Comparison of ENCODE assay signal across 21 cellular contexts in the genomic region with DNA sequence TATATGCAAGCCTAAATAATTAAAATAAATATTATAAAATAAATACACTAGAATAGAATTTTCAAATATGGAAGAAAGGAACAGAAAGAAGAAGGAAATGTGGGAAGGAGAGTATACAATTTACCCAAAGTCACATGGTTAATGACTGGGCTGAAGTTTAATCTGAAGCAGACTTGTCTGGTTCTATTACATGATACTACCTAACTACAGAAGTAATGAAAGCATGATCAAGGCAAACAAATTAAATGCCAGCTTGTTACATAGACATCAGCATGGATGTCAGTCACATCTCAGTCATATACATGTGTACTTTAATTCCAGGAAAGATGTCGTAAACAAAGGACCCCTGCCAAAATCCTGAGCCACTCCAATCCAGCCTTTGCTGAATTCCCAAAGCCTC.
"Had no signal": no experiment of that assay in that cellular context is flagged by ENCODE, and none has a peak within 500 bp of the region (broad histone marks: within the 10 kb centered on the region; RNA-seq: fewer than 3 reads in every experiment).

No MANE protein-coding gene starts in this region.

- H3K27ac ChIP-seq: epithelial cell of prostate, heart left ventricle, thoracic aorta, vagina, VCaP had no signal

- ATAC-seq: activated CD4-positive, CD25-positive, alpha-beta regulatory T cell treated with anti-CD3 and anti-CD28 coated beads, Interleukin-2, amount 50 U/mL, for 24 hours; activated T-cell treated with anti-CD3 and anti-CD28 coated beads, Interleukin-2, amount 50 U/mL, for 72 hours; heart left ventricle; naive thymus-derived CD8-positive, alpha-beta T cell had no signal

- FAIRE-seq: bronchial epithelial cell, keratinocyte had no signal

- H3K27me3 ChIP-seq: heart left ventricle, vagina had no signal

- H3K4me3 ChIP-seq: heart left ventricle, thoracic aorta, vagina had no signal

- DNase-seq: activated CD4-positive, alpha-beta memory T cell treated with anti-CD3 and anti-CD28 coated beads, Interleukin-2, amount 10 ng/mL, durations not matched to agents 7 days and 5 days; activated CD4-positive, alpha-beta T cell treated with anti-CD3 and anti-CD28 coated beads, Interleukin-2, amount 10 ng/mL, durations not matched to agents 24 days and 14 days; activated effector memory CD4-positive, alpha-beta T cell treated with Interleukin-2 at 50 U/mL for 16 hours; activated naive CD4-positive, alpha-beta T cell treated with anti-CD3 and anti-CD28 coated beads for 36 hours; activated naive CD8-positive, alpha-beta T cell treated with anti-CD3 and anti-CD28 coated beads, Interleukin-2, amount 10 ng/mL, durations not matched to agents 7 days and 5 days; activated T-cell treated with anti-CD3 and anti-CD28 coated beads, Interleukin-2, amount 50 U/mL, for 72 hours; amniotic stem cell; cerebellar nuclear complex; cortex of kidney; endodermal cell; heart left ventricle; naive thymus-derived CD8-positive, alpha-beta T cell; stimulated activated CD4-positive, alpha-beta T cell treated with anti-CD3 and anti-CD28 coated beads, Interleukin-4, amount 100 ng/mL, for 24 hours; stimulated activated naive CD4-positive, alpha-beta T cell treated with Interleukin-2 at 50 U/mL for 16 hours had no signal

- H3K9me3 ChIP-seq: thoracic aorta, vagina had no signal

- H3K4me1 ChIP-seq: heart left ventricle, vagina had no signal

- H3K36me3 ChIP-seq: heart left ventricle, thoracic aorta, vagina had no signal
